In the genomic region with DNA sequence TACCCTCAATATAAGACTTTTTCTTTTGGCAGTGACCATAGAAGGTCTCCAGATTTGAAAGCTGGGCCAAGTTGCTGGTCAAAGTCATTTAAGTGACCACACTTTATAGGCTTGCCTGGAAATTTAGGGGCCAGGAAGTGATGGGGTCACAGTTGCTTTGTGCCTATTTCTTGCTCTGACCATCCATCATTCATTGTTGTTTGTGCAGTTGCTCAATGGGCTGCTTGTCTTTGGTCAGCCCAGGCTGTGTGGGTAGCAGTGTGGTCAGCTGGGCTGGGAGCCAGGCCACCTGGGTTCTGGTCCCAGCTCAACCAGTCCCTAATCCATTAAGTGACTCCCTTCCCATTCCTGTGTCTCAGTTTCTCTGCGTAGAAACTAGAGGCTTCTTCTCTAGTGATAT, we compare ENCODE assay signal across 24 cellular contexts. TPM values are rescaled to one million over a fixed set of nuclear protein-coding genes. Genes with fewer than 3 reads are reported as not detected.
A peak's percentile ranks its signal among the peaks of the same experiment; 100 is the strongest.
DNase-seq lines count a peak whose midpoint lies in the region; ATAC-seq, FAIRE-seq and TF ChIP-seq lines count a peak whose summit lies in the region.
"Had no signal": no experiment of that assay in that cellular context is flagged by ENCODE, and none has a peak within 500 bp of the region (broad histone marks: within the 10 kb centered on the region; RNA-seq: fewer than 3 reads in every experiment).

No MANE protein-coding gene starts in this region.

- H3K4me3 ChIP-seq in IMR-90 (ENCODE audit: insufficient read depth, low read depth, low read length) (no peak overlapping the region), colonic mucosa (no peak overlapping the region), mesenchymal stem cell (ENCODE audit: insufficient read depth in 1 of 2, low read depth in 1 of 2, low read length in 2 of 2) (no peak overlapping the region), sigmoid colon (no peak overlapping the region)

- H3K27me3 ChIP-seq in IMR-90 (ENCODE audit: control insufficient read depth, insufficient read depth, low read length), result no peaks in the 10 kb centered on the region
- H3K27me3 ChIP-seq in colonic mucosa, result no peaks in the 10 kb centered on the region
- no peaks in the 10 kb centered on the region for H3K27me3 ChIP-seq in mesenchymal stem cell (ENCODE audit: control insufficient read depth in 1 of 2, insufficient read depth in 1 of 2, low read length in 2 of 2)
- H3K27me3 ChIP-seq in sigmoid colon, result no peaks in the 10 kb centered on the region

- no peak for TF ChIP-seq RAD21 in IMR-90 (IDR thresholded peaks at IDR 0.05; ENCODE audit: low read length)

- H3K4me1 ChIP-seq in IMR-90 (ENCODE audit: control insufficient read depth, insufficient read depth, low read length) (peaks cover 4% of the 10 kb centered on the region; the same call in 1 of the 2 replicates), colonic mucosa (no peaks in the 10 kb centered on the region), mesenchymal stem cell (ENCODE audit: control insufficient read depth, insufficient read depth, low read depth, low read length) (no peaks in the 10 kb centered on the region), sigmoid colon (peaks cover 0 to 25% (median 23%) of the 10 kb centered on the region in 4 donors)

- H3K27ac ChIP-seq in IMR-90 (ENCODE audit: insufficient read depth, low read length) (no peak overlapping the region), colonic mucosa (peak overlapping the region; percentile 1), mesenchymal stem cell (ENCODE audit: low read length, poor library complexity, severe bottlenecking) (no peak overlapping the region), sigmoid colon (no peak overlapping the region)

- dilution Hi-C loops in IMR-90 (cut with HindIII; ENCODE audit: low sequenced_read_pairs, unreplicated experiment), result no loop called here

- H4K5ac ChIP-seq in IMR-90 (ENCODE audit: low read depth, low read length), result no peak overlapping the region

- H3K27me3 Mint-ChIP-seq in activated CD4-positive, alpha-beta memory T cell treated with anti-CD3 and anti-CD28 coated beads for 36 hours, result no peaks in the 10 kb centered on the region
- H3K27me3 Mint-ChIP-seq: activated CD4-positive, alpha-beta memory T cell treated with anti-CD3 and anti-CD28 coated beads, Interleukin-2, amount 10 ng/mL, durations not matched to agents 7 days and 5 days; CD4-positive, alpha-beta memory T cell; central memory CD8-positive, alpha-beta T cell had no signal

- DNase-seq in IMR-90, result peak; percentile 29
- no peak for DNase-seq in colonic mucosa
- no peak for DNase-seq in mesenchymal stem cell
- peak; percentile 68 for DNase-seq in sigmoid colon
- DNase-seq in activated CD4-positive, alpha-beta memory T cell treated with anti-CD3 and anti-CD28 coated beads for 36 hours, result no peak
- DNase-seq in epidermal melanocyte (ENCODE audit: insufficient read length, low spot score), result no peak
- no peak for DNase-seq in NCI-H2196 (lab: John Stamatoyannopoulos, UW; ENCODE audit: unreplicated experiment)
- DNase-seq in HTR-8/SVneo (ENCODE audit: insufficient read length, low spot score), result no peak
- DNase-seq: ACHN; activated CD4-positive, alpha-beta memory T cell treated with anti-CD3 and anti-CD28 coated beads, Interleukin-2, amount 10 ng/mL, durations not matched to agents 7 days and 5 days; activated naive CD8-positive, alpha-beta T cell treated with anti-CD3 and anti-CD28 coated beads, Interleukin-2, amount 10 ng/mL, durations not matched to agents 7 days and 5 days; activated T-cell treated with anti-CD3 and anti-CD28 coated beads, Interleukin-2, amount 50 U/mL, for 4 hours; CD4-positive, alpha-beta memory T cell; DMS79 treated with DMSO at 0.1 percent for 48 hours; effector memory CD4-positive, alpha-beta T cell; HCEC 1CT; NCI-H1694; NCI-H446; stimulated activated CD4-positive, alpha-beta T cell treated with anti-CD3 and anti-CD28 coated beads, Interleukin-12 subunit alpha, Interleukin-12 subunit beta, amount 100 ng/mL, for 4 hours had no signal

- ATAC-seq in IMR-90 (ENCODE audit: low read depth), result no peak
- ATAC-seq: activated T-cell treated with anti-CD3 and anti-CD28 coated beads, Interleukin-2, amount 50 U/mL, for 4 hours; left lobe of liver; Right ventricle myocardium inferior; stimulated activated effector memory CD8-positive, alpha-beta T cell treated with anti-CD3 and anti-CD28 coated beads, Interleukin-12 subunit alpha, Interleukin-12 subunit beta, amount 100 ng/mL, for 72 hours had no signal

- intact Hi-C loops in IMR-90 (cut with micrococcal nuclease), result no loop called here
- intact Hi-C loops in colonic mucosa (cut with DNase I), result no loop called here
- intact Hi-C loops in sigmoid colon (cut with DNase I), result no loop called here
- intact Hi-C loops in activated CD4-positive, alpha-beta memory T cell treated with anti-CD3 and anti-CD28 coated beads for 36 hours (cut with micrococcal nuclease), result loop anchor here (5.0 kb wide), 1 partner anchor 75 kb away; the partner anchor contains the start of gene MTMR11

- POLR2A ChIA-PET in IMR-90 (lab: Charles Lee; ENCODE audit: unreplicated experiment), result no interaction called here
- POLR2A ChIA-PET in activated CD4-positive, alpha-beta memory T cell treated with anti-CD3 and anti-CD28 coated beads for 36 hours (lab: Charles Lee), result interaction anchor here (0.7 to 6.2 kb wide), 2 partner anchors 34 to 126 kb away, joined by 4 to 57 read pairs; a partner anchor contains a TSS

- no peak overlapping the region for H2AFZ ChIP-seq in IMR-90 (replicated peaks; ENCODE audit: low read length, poor library complexity)
- H2AFZ ChIP-seq in mesenchymal stem cell (ENCODE audit: low read depth, low read length), result peak overlapping the region; percentile 39

- H3K36me3 Mint-ChIP-seq in activated CD4-positive, alpha-beta memory T cell treated with anti-CD3 and anti-CD28 coated beads for 36 hours, result peaks cover 8% of the 10 kb centered on the region
- H3K36me3 Mint-ChIP-seq: activated naive CD8-positive, alpha-beta T cell treated with anti-CD3 and anti-CD28 coated beads, Interleukin-2, amount 10 ng/mL, durations not matched to agents 7 days and 5 days had no signal

- H4K8ac ChIP-seq in IMR-90 (ENCODE audit: low read depth in 2 of 2, low read length in 2 of 2) (no peak overlapping the region), mesenchymal stem cell (ENCODE audit: low read length) (peak overlapping the region; percentile 49)

- H4K91ac ChIP-seq in IMR-90 (ENCODE audit: insufficient read depth, low read depth, low read length), result no peak overlapping the region
- H4K91ac ChIP-seq in mesenchymal stem cell (ENCODE audit: low read length), result peak overlapping the region; percentile 50

- no peaks in the 10 kb centered on the region for H3K9me3 ChIP-seq in IMR-90 (ENCODE audit: control insufficient read depth, insufficient read depth, low read length)
- H3K9me3 ChIP-seq in colonic mucosa, result no peaks in the 10 kb centered on the region
- H3K9me3 ChIP-seq in mesenchymal stem cell (ENCODE audit: control insufficient read depth, low read length), result no peaks in the 10 kb centered on the region
- no peaks in the 10 kb centered on the region for H3K9me3 ChIP-seq in sigmoid colon

- no peak overlapping the region for H2BK20ac ChIP-seq in IMR-90 (ENCODE audit: low read depth, low read length)

- no peak overlapping the region for H2AK9ac ChIP-seq in IMR-90 (replicated peaks; ENCODE audit: low read depth, low read length, poor library complexity)

- peaks cover 7% of the 10 kb centered on the region; the same call in 1 of the 2 replicates for H4K20me1 ChIP-seq in IMR-90 (ENCODE audit: insufficient read depth, low read length)

- no peak overlapping the region for H3K27ac Mint-ChIP-seq in activated CD4-positive, alpha-beta memory T cell treated with anti-CD3 and anti-CD28 coated beads for 36 hours
- H3K27ac Mint-ChIP-seq: activated CD4-positive, alpha-beta memory T cell treated with anti-CD3 and anti-CD28 coated beads, Interleukin-2, amount 10 ng/mL, durations not matched to agents 7 days and 5 days; activated naive CD8-positive, alpha-beta T cell treated with anti-CD3 and anti-CD28 coated beads, Interleukin-2, amount 10 ng/mL, durations not matched to agents 7 days and 5 days; progenitor cell of endocrine pancreas; stimulated activated effector memory CD8-positive, alpha-beta T cell treated with anti-CD3 and anti-CD28 coated beads, Interleukin-12 subunit alpha, Interleukin-12 subunit beta, amount 100 ng/mL, for 72 hours had no signal

- H3K23ac ChIP-seq in IMR-90 (ENCODE audit: low read depth, low read length), result no peak overlapping the region
- peak overlapping the region in 1 of 2 experiments; percentile 50 for H3K23ac ChIP-seq in mesenchymal stem cell (ENCODE audit: low read length in 2 of 2)

- H3K9ac ChIP-seq in IMR-90 (ENCODE audit: low read depth, low read length) (no peak overlapping the region), colonic mucosa (ENCODE audit: low read depth in 2 of 2, low read length in 2 of 2) (no peak overlapping the region), mesenchymal stem cell (ENCODE audit: low read length) (no peak overlapping the region)

- CTCF ChIA-PET in IMR-90 (lab: Yijun Ruan, JAX), result no interaction called here
- CTCF ChIA-PET in activated CD4-positive, alpha-beta memory T cell treated with anti-CD3 and anti-CD28 coated beads for 36 hours (lab: Charles Lee), result interaction anchor here (0.6 to 4.5 kb wide), 4 partner anchors 17 to 175 kb away, joined by 3 to 19 read pairs (median 5); no protein-coding TSS in a partner anchor

- peaks cover 3% of the 10 kb centered on the region; the same call in 1 of the 2 replicates for H3K9me1 ChIP-seq in IMR-90 (ENCODE audit: insufficient read depth, low read length)

- no peak overlapping the region for H3K56ac ChIP-seq in IMR-90 (ENCODE audit: extremely low read depth, insufficient read depth, low read length)

- in situ Hi-C loops in IMR-90 (cut with MboI; ENCODE audit: low sequenced_read_pairs), result no loop called here

- BruUV-seq in IMR-90 (replicated peaks; lab: Mats Ljungman, UMichigan), result no TSS peak

- TF ChIP-seq POLR2A in IMR-90 (IDR thresholded peaks at IDR 0.05; ENCODE audit: low read depth, low read length) (no peak), sigmoid colon (IDR thresholded peaks at IDR 0.05) (no peak)

- FAIRE-seq in HTR-8/SVneo (lab: Jason Lieb, UNC), result no peak

- no peak overlapping the region for H2AK5ac ChIP-seq in IMR-90 (ENCODE audit: low read depth, low read length)
- no peak overlapping the region for H2AK5ac ChIP-seq in mesenchymal stem cell (ENCODE audit: low read length, severe bottlenecking)

- no peak overlapping the region for H2BK15ac ChIP-seq in IMR-90 (ENCODE audit: low read depth, low read length)
- no peak overlapping the region for H2BK15ac ChIP-seq in mesenchymal stem cell (ENCODE audit: low read depth, poor library complexity, severe bottlenecking)

- H3K4me1 Mint-ChIP-seq in activated CD4-positive, alpha-beta memory T cell treated with anti-CD3 and anti-CD28 coated beads for 36 hours (ENCODE audit: low read depth), result peaks cover 24% of the 10 kb centered on the region

- no peak overlapping the region for H3K4me3 Mint-ChIP-seq in activated CD4-positive, alpha-beta memory T cell treated with anti-CD3 and anti-CD28 coated beads for 36 hours
- H3K4me3 Mint-ChIP-seq: activated CD4-positive, alpha-beta memory T cell treated with anti-CD3 and anti-CD28 coated beads, Interleukin-2, amount 10 ng/mL, durations not matched to agents 7 days and 5 days; activated naive CD8-positive, alpha-beta T cell treated with anti-CD3 and anti-CD28 coated beads, Interleukin-2, amount 10 ng/mL, durations not matched to agents 7 days and 5 days; central memory CD8-positive, alpha-beta T cell; stimulated activated effector memory CD8-positive, alpha-beta T cell treated with anti-CD3 and anti-CD28 coated beads, Interleukin-12 subunit alpha, Interleukin-12 subunit beta, amount 100 ng/mL, for 72 hours had no signal

- H3K9me3 Mint-ChIP-seq in activated CD4-positive, alpha-beta memory T cell treated with anti-CD3 and anti-CD28 coated beads for 36 hours, result no peaks in the 10 kb centered on the region
- H3K9me3 Mint-ChIP-seq: activated CD4-positive, alpha-beta memory T cell treated with anti-CD3 and anti-CD28 coated beads, Interleukin-2, amount 10 ng/mL, durations not matched to agents 7 days and 5 days; activated naive CD8-positive, alpha-beta T cell treated with anti-CD3 and anti-CD28 coated beads, Interleukin-2, amount 10 ng/mL, durations not matched to agents 7 days and 5 days; activated T-cell treated with anti-CD3 and anti-CD28 coated beads, Interleukin-2, amount 50 U/mL, for 4 hours; CD4-positive, alpha-beta memory T cell; central memory CD8-positive, alpha-beta T cell; stimulated activated effector memory CD8-positive, alpha-beta T cell treated with anti-CD3 and anti-CD28 coated beads, Interleukin-12 subunit alpha, Interleukin-12 subunit beta, amount 100 ng/mL, for 72 hours had no signal

- no CpG with 5 or more reads among the region's 1 CpG for WGBS in IMR-90 (ENCODE audit: extremely low coverage in 2 of 2, insufficient read length in 1 of 2), 2 experiments
- 100% methylated on average over 1 of the region's 1 CpG for WGBS in mesenchymal stem cell
- 86 to 90% methylated on average over 1 of the region's 1 CpG for WGBS in sigmoid colon, 2 donors

- no peak overlapping the region for H3K4me2 ChIP-seq in IMR-90 (ENCODE audit: low read depth, low read length)
- H3K4me2 ChIP-seq in mesenchymal stem cell (ENCODE audit: low read length, poor library complexity, severe bottlenecking), result no peak overlapping the region

- H3K4ac ChIP-seq in IMR-90 (ENCODE audit: low read depth, low read length) (no peak overlapping the region), mesenchymal stem cell (ENCODE audit: low read depth in 1 of 2, low read length in 2 of 2) (peak overlapping the region in 1 of 2 experiments; percentile 35)

- H2BK5ac ChIP-seq in IMR-90 (ENCODE audit: low read depth, low read length, poor library complexity, severe bottlenecking) (no peak overlapping the region), mesenchymal stem cell (ENCODE audit: low read depth, low read length, poor library complexity, severe bottlenecking) (no peak overlapping the region)

- no peak overlapping the region for H2BK12ac ChIP-seq in mesenchymal stem cell (ENCODE audit: low read length in 2 of 2)

- TF ChIP-seq CTCF in IMR-90 (conservative IDR thresholded peaks at IDR 0.05; ENCODE audit: low read depth, low read length) (no peak), colonic mucosa (IDR thresholded peaks at IDR 0.05) (no peak), sigmoid colon (IDR thresholded peaks at IDR 0.05) (no peak)

- H3K14ac ChIP-seq in IMR-90 (replicated peaks; ENCODE audit: low read depth, low read length) (no peak overlapping the region), mesenchymal stem cell (ENCODE audit: low read length in 2 of 2) (no peak overlapping the region)

- H3K79me1 ChIP-seq in IMR-90 (ENCODE audit: low read depth in 1 of 2, low read length in 2 of 2), result peaks cover 8 to 11% of the 10 kb centered on the region in 2 experiments; a peak in 3 of 4 replicates
- H3K79me1 ChIP-seq in mesenchymal stem cell (replicated peaks; ENCODE audit: low read length, poor library complexity, severe bottlenecking), result peaks cover 4% of the 10 kb centered on the region

- TF ChIP-seq EP300 in sigmoid colon (IDR thresholded peaks at IDR 0.05), result no peak

- H3K18ac ChIP-seq in IMR-90 (ENCODE audit: low read depth, low read length) (no peak overlapping the region), mesenchymal stem cell (ENCODE audit: low read depth in 1 of 2, low read length in 2 of 2) (no peak overlapping the region)

- no peaks in the 10 kb centered on the region for H3K36me3 ChIP-seq in IMR-90 (ENCODE audit: control insufficient read depth, insufficient read depth, low read length)
- no peaks in the 10 kb centered on the region for H3K36me3 ChIP-seq in colonic mucosa
- H3K36me3 ChIP-seq in mesenchymal stem cell (ENCODE audit: control insufficient read depth in 1 of 2, insufficient read depth in 2 of 2, low read depth in 1 of 2, low read length in 2 of 2), result no peaks in the 10 kb centered on the region
- no peaks in the 10 kb centered on the region for H3K36me3 ChIP-seq in sigmoid colon

- H2BK120ac ChIP-seq in IMR-90 (ENCODE audit: low read depth, low read length), result no peak overlapping the region
- H2BK120ac ChIP-seq in mesenchymal stem cell (ENCODE audit: low read depth, low read length), result no peak overlapping the region

RNA-seq across cellular contexts. Expression of gene OTUD7B, which starts 2.1 kb away (rescaled TPM):
- total RNA-seq in IMR-90 (2012; rRNA removed), result 18.1 and 18.6 TPM in 2 replicates
- polyA plus RNA-seq in IMR-90 (2012; rRNA removed), result 6.9 and 7.5 TPM in 2 replicates
- 1.9 and 5.8 TPM in 2 replicates for polyA plus RNA-seq in IMR-90 (2012; cell fraction: cytosol; rRNA removed)
- polyA plus RNA-seq in IMR-90 (2012; cell fraction: nucleus; rRNA removed; ENCODE audit: low replicate concordance), result 2.8 and 4.6 TPM in 2 replicates
- total RNA-seq in colonic mucosa, result 10 to 100 TPM; 33.7 to 38.7 TPM
- polyA plus RNA-seq in mesenchymal stem cell (2013, experiment 1 of 2), result 6.9 TPM
- 7.2 TPM for polyA plus RNA-seq in mesenchymal stem cell (2013, experiment 2 of 2)
- total RNA-seq in sigmoid colon, result 10 to 100 TPM; 17.0 to 25.2 (median 19.5) TPM
- 1 to 10 TPM; 6.0 to 9.4 (median 8.6) TPM for polyA plus RNA-seq in sigmoid colon
- total RNA-seq in activated CD4-positive, alpha-beta memory T cell treated with anti-CD3 and anti-CD28 coated beads for 36 hours, result 10 to 100 TPM; 23.8 to 24.7 TPM

RNA-seq across cellular contexts. Expression of gene VPS45, which starts 55.0 kb away (rescaled TPM):
- 32.4 and 41.1 TPM in 2 replicates for total RNA-seq in IMR-90 (2012; rRNA removed)
- 28.1 and 33.3 TPM in 2 replicates for polyA plus RNA-seq in IMR-90 (2012; rRNA removed)
- 6.4 and 13.7 TPM in 2 replicates for polyA plus RNA-seq in IMR-90 (2012; cell fraction: cytosol; rRNA removed)
- 10.6 and 86.9 TPM in 2 replicates for polyA plus RNA-seq in IMR-90 (2012; cell fraction: nucleus; rRNA removed; ENCODE audit: low replicate concordance)
- 10 to 100 TPM; 30.3 to 30.6 TPM for total RNA-seq in colonic mucosa
- polyA plus RNA-seq in mesenchymal stem cell (2013, experiment 1 of 2), result 23.9 TPM
- polyA plus RNA-seq in mesenchymal stem cell (2013, experiment 2 of 2), result 24.6 TPM
- 10 to 100 TPM; 44.6 to 68.1 (median 56.0) TPM for total RNA-seq in sigmoid colon
- polyA plus RNA-seq in sigmoid colon, result 10 to 100 TPM; 16.2 to 20.1 (median 19.0) TPM
- 10 to 100 TPM; 26.5 to 28.3 TPM for total RNA-seq in activated CD4-positive, alpha-beta memory T cell treated with anti-CD3 and anti-CD28 coated beads for 36 hours

Comparison
In these comparisons a context has a peak if more than half of its experiments do, and no peak if none do; other contexts are left out.
1. DNase-seq: peak in IMR-90 (single experiment) and sigmoid colon (single experiment); none in colonic mucosa (single experiment), mesenchymal stem cell (single experiment), activated CD4-positive, alpha-beta memory T cell treated with anti-CD3 and anti-CD28 coated beads for 36 hours (single experiment), epidermal melanocyte (single experiment), NCI-H2196 (single experiment) and HTR-8/SVneo (single experiment).